In genomic region chr1:36149973-36150295, GRCh38 we compare ENCODE assay signal across 8 cellular contexts. TPM values are rescaled to one million over a fixed set of nuclear protein-coding genes. Genes with fewer than 3 reads are reported as not detected.
DNase-seq lines count a peak whose midpoint lies in the region; ATAC-seq and TF ChIP-seq lines count a peak whose summit lies in the region.

No MANE protein-coding gene starts in this region.

- no peaks in the 10 kb centered on the region for H3K36me3 ChIP-seq in Loucy (ENCODE audit: insufficient read depth, low read length)
- no peaks in the 10 kb centered on the region for H3K36me3 ChIP-seq in colonic mucosa
- no peaks in the 10 kb centered on the region for H3K36me3 ChIP-seq in neural cell (ENCODE audit: insufficient read depth, low read length)

- peaks cover 4% of the 10 kb centered on the region; the same call in 1 of the 2 replicates for H3F3A ChIP-seq in Loucy (ENCODE audit: low read depth)
- no peaks in the 10 kb centered on the region for H3F3A ChIP-seq in neural cell (ENCODE audit: insufficient read depth, low read length, poor library complexity, severe bottlenecking)

- peak overlapping the region; percentile 64 for H3K4me3 ChIP-seq in Loucy (ENCODE audit: low read length, poor library complexity, severe bottlenecking)
- no peak overlapping the region for H3K4me3 ChIP-seq in colonic mucosa
- peak overlapping the region; percentile 83 for H3K4me3 ChIP-seq in neural cell (ENCODE audit: low read length)

- no peak for ATAC-seq in GM19452 (IDR thresholded peaks at IDR 0.05; ENCODE audit: unreplicated experiment)

- H3K9me2 ChIP-seq in Loucy (replicated peaks; ENCODE audit: low read depth, low read length), result no peaks in the 10 kb centered on the region
- H3K9me2 ChIP-seq in neural cell (ENCODE audit: insufficient read depth, low read length), result no peaks in the 10 kb centered on the region

- no peaks in the 10 kb centered on the region for H4K20me1 ChIP-seq in Loucy (ENCODE audit: insufficient read depth, low read length, poor library complexity, severe bottlenecking)
- H4K20me1 ChIP-seq in neural cell (ENCODE audit: insufficient read depth), result no peaks in the 10 kb centered on the region

- H3K27me3 ChIP-seq in Loucy (ENCODE audit: insufficient read depth, low read length, poor library complexity, severe bottlenecking), result no peaks in the 10 kb centered on the region
- no peaks in the 10 kb centered on the region for H3K27me3 ChIP-seq in colonic mucosa
- no peaks in the 10 kb centered on the region for H3K27me3 ChIP-seq in neural cell (ENCODE audit: insufficient read depth, low read depth, low read length)

- in situ Hi-C loops in KBM-7 (cut with MboI; ENCODE audit: low pct_unique_long_range_greater_than_20kb, low sequenced_read_pairs), result no loop called here

- intact Hi-C loops in colonic mucosa (cut with DNase I), result loop anchor here (5.0 to 10.0 kb wide), 2 partner anchors 37 to 135 kb away; no protein-coding TSS in a partner anchor

- H3K9me3 ChIP-seq in Loucy (ENCODE audit: insufficient read depth, low read depth, low read length), result no peaks in the 10 kb centered on the region
- H3K9me3 ChIP-seq in colonic mucosa, result no peaks in the 10 kb centered on the region
- H3K9me3 ChIP-seq in neural cell (ENCODE audit: low read length), result no peaks in the 10 kb centered on the region

- TF ChIP-seq CTCF in C4-2B (conservative IDR thresholded peaks at IDR 0.05) (no peak), Loucy (conservative IDR thresholded peaks at IDR 0.05; ENCODE audit: low read length) (no peak), colonic mucosa (IDR thresholded peaks at IDR 0.05) (no peak), neural cell (IDR thresholded peaks at IDR 0.05; ENCODE audit: poor library complexity, severe bottlenecking) (no peak)

- H3K4me2 ChIP-seq in Loucy (ENCODE audit: low read depth, low read length, poor library complexity, severe bottlenecking), result peak overlapping the region; percentile 74
- no peak overlapping the region for H3K4me2 ChIP-seq in neural cell (ENCODE audit: low read length)

- peak overlapping the region; percentile 87 for H3K27ac ChIP-seq in C4-2B
- peak overlapping the region; percentile 94 for H3K27ac ChIP-seq in colonic mucosa
- no peak overlapping the region for H3K27ac ChIP-seq in neural cell (ENCODE audit: low read length)

- TF ChIP-seq RAD21 in neural cell (conservative IDR thresholded peaks at IDR 0.05), result no peak

- H3K9ac ChIP-seq in Loucy (ENCODE audit: low read depth, low read length, poor library complexity, severe bottlenecking) (peak overlapping the region; percentile 44), colonic mucosa (ENCODE audit: low read depth in 2 of 2, low read length in 2 of 2) (peak overlapping the region; percentile 49 to 95), neural cell (ENCODE audit: low read length) (peak overlapping the region; percentile 27)

- H2AFZ ChIP-seq in Loucy (ENCODE audit: low read length), result 0 out of 2 replicates have a peak overlapping the region, but pooled peaks have one; percentile 61
- no peak overlapping the region for H2AFZ ChIP-seq in neural cell (ENCODE audit: low read depth, low read length)

- H3K4me1 ChIP-seq in Loucy (ENCODE audit: insufficient read depth, low read length, poor library complexity, severe bottlenecking) (peaks cover 38% of the 10 kb centered on the region), colonic mucosa (peaks cover 16% of the 10 kb centered on the region)

- H3K79me2 ChIP-seq in Loucy (ENCODE audit: insufficient read depth, low read length) (peaks cover 19% of the 10 kb centered on the region), neural cell (replicated peaks; ENCODE audit: insufficient read depth, low read length) (peaks cover 18% of the 10 kb centered on the region)

- DNase-seq in colonic mucosa (no peak), Kasumi-1 (lab: John Stamatoyannopoulos, UW) (no peak), H4 (ENCODE audit: low spot score) (no peak), KBM-7 (no peak)

- no peak for TF ChIP-seq EP300 in neural cell (conservative IDR thresholded peaks at IDR 0.05; ENCODE audit: poor library complexity, severe bottlenecking)

TF ChIP-seq in neural cell, 6 proteins besides CTCF, POLR2A, EP300 and RAD21:
- TF ChIP-seq SMC3 (conservative IDR thresholded peaks at IDR 0.05; ENCODE audit: poor library complexity), result no peak
- no peak for TF ChIP-seq EZH2 (IDR thresholded peaks at IDR 0.05; ENCODE audit: borderline replicate concordance, insufficient read depth, low read length, poor library complexity, severe bottlenecking)
- no peak for TF ChIP-seq MXI1 (conservative IDR thresholded peaks at IDR 0.05; ENCODE audit: poor library complexity, severe bottlenecking)
- TF ChIP-seq REST (IDR thresholded peaks at IDR 0.05; ENCODE audit: borderline replicate concordance), result no peak
- no peak for TF ChIP-seq POLR2AphosphoS5 (IDR thresholded peaks at IDR 0.05)
- TF ChIP-seq TAF1 (IDR thresholded peaks at IDR 0.05; ENCODE audit: low read depth), result no peak

RNA-seq across cellular contexts. Expression of gene TRAPPC3, which starts 0.6 kb away (rescaled TPM):
- total RNA-seq in colonic mucosa, result 10 to 100 TPM; 59.0 to 60.6 TPM
- polyA plus RNA-seq in neural cell, result 236 and 278 TPM in 2 replicates
- polyA minus RNA-seq in neural cell, result 76.0 and 81.1 TPM in 2 replicates
- 105 and 110 TPM in 2 replicates for total RNA-seq in H4 (2014; rRNA removed; shearing (Covaris generic))

RNA-seq across cellular contexts. Expression of gene MAP7D1, which starts 6.0 kb away (rescaled TPM):
- 10 to 100 TPM; 37.7 to 50.0 TPM for total RNA-seq in colonic mucosa
- 142 and 156 TPM in 2 replicates for polyA plus RNA-seq in neural cell
- polyA minus RNA-seq in neural cell, result 102 and 119 TPM in 2 replicates
- total RNA-seq in H4 (2014; rRNA removed; shearing (Covaris generic)), result 59.1 and 79.3 TPM in 2 replicates

RNA-seq across cellular contexts. Expression of gene COL8A2, which starts 24.9 kb away (rescaled TPM):
- 1 to 10 TPM; 1.1 to 2.1 TPM for total RNA-seq in colonic mucosa
- 0.98 TPM in 1 of 2 replicates, not detected in the other for polyA plus RNA-seq in neural cell
- not detected in 2 replicates for polyA minus RNA-seq in neural cell
- total RNA-seq in H4 (2014; rRNA removed; shearing (Covaris generic)), result 0.08 and 0.88 TPM in 2 replicates
